In the genomic region with DNA sequence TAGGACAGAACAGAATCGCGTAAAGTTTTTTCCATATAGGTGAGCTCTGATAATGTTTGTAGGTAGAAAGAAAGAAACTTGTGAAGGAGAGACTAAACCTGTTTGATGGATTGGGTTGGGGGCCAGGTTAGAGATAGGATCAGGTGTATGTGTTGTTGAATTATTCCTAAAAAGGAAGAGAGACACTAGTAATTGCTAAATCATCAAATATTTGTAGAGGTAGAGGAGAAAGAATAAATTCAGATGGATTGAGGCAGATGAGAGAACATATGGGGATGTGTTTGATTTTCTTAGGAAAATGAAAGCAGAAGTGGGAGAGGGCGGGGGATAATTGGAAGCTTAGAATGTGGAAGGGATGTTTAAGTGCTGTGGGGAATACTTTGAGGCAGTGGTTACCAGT, we compare ENCODE assay signal across 19 cellular contexts.
"Had no signal": no experiment of that assay in that cellular context is flagged by ENCODE, and none has a peak within 500 bp of the region (broad histone marks: within the 10 kb centered on the region; RNA-seq: fewer than 3 reads in every experiment).

No MANE protein-coding gene starts in this region.

- DNase-seq: cortex of kidney; dorsolateral prefrontal cortex; effector CD8-positive, alpha-beta T cell; foreskin melanocyte; head of caudate nucleus; hippocampal formation; kidney glomerular epithelial cell; mammary epithelial cell; naive thymus-derived CD4-positive, alpha-beta T cell; nephron progenitor cell; small intestine; stimulated activated CD4-positive, alpha-beta T cell treated with anti-CD3 and anti-CD28 coated beads, Interleukin-12 subunit alpha, Interleukin-12 subunit beta, amount 100 ng/mL, for 4 hours; stimulated activated naive CD4-positive, alpha-beta T cell; stomach; substantia nigra; transverse colon had no signal

- ATAC-seq: left lobe of liver; naive thymus-derived CD4-positive, alpha-beta T cell had no signal

- H3K27ac ChIP-seq: dorsolateral prefrontal cortex, stomach, thoracic aorta, transverse colon had no signal

- H3K4me3 ChIP-seq: dorsolateral prefrontal cortex, stomach, thoracic aorta, transverse colon had no signal

- H3K9me3 ChIP-seq: stomach, thoracic aorta, transverse colon had no signal

- H3K27me3 ChIP-seq: dorsolateral prefrontal cortex, stomach, transverse colon had no signal

- FAIRE-seq: islet of Langerhans, small intestine had no signal
